34 cellular contexts compared by ENCODE assay signal in genomic region chr11:118111019-118111743, GRCh38. TPM values are rescaled to one million over a fixed set of nuclear protein-coding genes. Genes with fewer than 3 reads are reported as not detected.
DNase-seq lines count a peak whose midpoint lies in the region; ATAC-seq, FAIRE-seq and TF ChIP-seq lines count a peak whose summit lies in the region.
"Had no signal": no experiment of that assay in that cellular context is flagged by ENCODE, and none has a peak within 500 bp of the region (broad histone marks: within the 10 kb centered on the region; RNA-seq: fewer than 3 reads in every experiment).

No MANE protein-coding gene starts in this region.

- no peak overlapping the region for H2AFZ ChIP-seq in K562 (ENCODE audit: low read depth, low read length)

- no peaks in the 10 kb centered on the region for H3K9me3 ChIP-seq in K562 (replicated peaks; ENCODE audit: control insufficient read depth, insufficient read depth, low read depth, low read length)
- no peaks in the 10 kb centered on the region for H3K9me3 ChIP-seq in lung (ENCODE audit: control insufficient read depth in 2 of 2, insufficient read depth in 1 of 2, low read length in 1 of 2)
- H3K9me3 ChIP-seq in small intestine (ENCODE audit: control insufficient read depth, low read depth): no peaks in the 10 kb centered on the region
- H3K9me3 ChIP-seq: BLaER1, left ventricle myocardium inferior, stomach had no signal

- H3K4me1 ChIP-seq in K562 (replicated peaks in 1 of 2; ENCODE audit: control insufficient read depth in 2 of 2, insufficient read depth in 2 of 2, low read length in 2 of 2): peaks cover 3 to 9% of the 10 kb centered on the region in 2 experiments; a peak in 3 of 5 replicates
- no peaks in the 10 kb centered on the region for H3K4me1 ChIP-seq in lung (ENCODE audit: control insufficient read depth in 2 of 2, insufficient read depth in 2 of 2, low read length in 2 of 2)
- H3K4me1 ChIP-seq in small intestine (ENCODE audit: control insufficient read depth in 2 of 2, insufficient read depth in 1 of 2, low read depth in 1 of 2, low read length in 1 of 2): peaks cover 0 to 3% of the 10 kb centered on the region in 2 donors
- H3K4me1 ChIP-seq: BLaER1, stomach had no signal

- H3K79me2 ChIP-seq in K562 (ENCODE audit: control insufficient read depth, insufficient read depth, low read length): no peaks in the 10 kb centered on the region

- no peak for TF ChIP-seq RAD21 in K562 (CRISPR knock-in tag; conservative IDR thresholded peaks at IDR 0.05 in 1 of 2, IDR thresholded peaks at IDR 0.05 in 1 of 2)

- peak; percentile 17 for DNase-seq in NCI-H69 (lab: John Stamatoyannopoulos, UW)
- DNase-seq in K562 (ENCODE audit: extremely low read depth in 1 of 4, low spot score in 3 of 4): peak in 1 of 4 experiments; percentile 20
- no peak for DNase-seq in lung (ENCODE audit: low spot score)
- peak; percentile 72 for DNase-seq in small intestine
- no peak for DNase-seq in stimulated activated CD4-positive, alpha-beta T cell treated with anti-CD3 and anti-CD28 coated beads, Interleukin-4, amount 100 ng/mL, for 4 hours
- DNase-seq: activated CD4-positive, alpha-beta T cell treated with anti-CD3 and anti-CD28 coated beads for 36 hours; activated CD8-positive, alpha-beta T cell treated with anti-CD3 and anti-CD28 coated beads for 36 hours; amygdala; brain microvascular endothelial cell; effector CD8-positive, alpha-beta T cell; H7; left ventricle myocardium inferior; NCI-H1417; NCI-H2081; NCI-H2227 treated with DMSO at 0.1 percent for 48 hours; NCI-H526 treated with DMSO at 0.1 percent for 48 hours; SHP77; stomach had no signal

- no peaks in the 10 kb centered on the region; the same call in 1 of the 2 replicates for H4K20me1 ChIP-seq in K562 (replicated peaks; ENCODE audit: control insufficient read depth, insufficient read depth, low read length)
- H4K20me1 ChIP-seq: BLaER1 had no signal

- in situ Hi-C loops in K562 (cut with MboI): no loop called here

- H3K27me3 ChIP-seq in K562 (ENCODE audit: control insufficient read depth in 2 of 2, insufficient read depth in 2 of 2, low read length in 2 of 2) (no peaks in the 10 kb centered on the region), lung (ENCODE audit: control insufficient read depth, insufficient read depth) (no peaks in the 10 kb centered on the region), small intestine (ENCODE audit: control insufficient read depth in 2 of 2, insufficient read depth in 2 of 2, low read length in 2 of 2) (no peaks in the 10 kb centered on the region)
- H3K27me3 ChIP-seq: BLaER1, brain microvascular endothelial cell had no signal

- no peaks in the 10 kb centered on the region for H3K9me1 ChIP-seq in K562 (ENCODE audit: control insufficient read depth, insufficient read depth, low read length)

- no TSS peak for BruUV-seq in K562 (replicated peaks; lab: Mats Ljungman, UMichigan)

- CTCF ChIA-PET in K562 (lab: Yijun Ruan, JAX; ENCODE audit: low intra/inter-chr PET ratio): no interaction called here

- no peak overlapping the region for H3K4me2 ChIP-seq in K562 (ENCODE audit: insufficient read depth, low read length)
- H3K4me2 ChIP-seq: BLaER1, KMS-11 had no signal

- intact Hi-C loops in K562 (cut with micrococcal nuclease): no loop called here

- H3K36me3 ChIP-seq in K562 (ENCODE audit: control insufficient read depth, insufficient read depth, low read length): no peaks in the 10 kb centered on the region
- no peaks in the 10 kb centered on the region for H3K36me3 ChIP-seq in lung (ENCODE audit: control insufficient read depth in 2 of 2, insufficient read depth in 2 of 2, low read length in 2 of 2)
- H3K36me3 ChIP-seq in small intestine (ENCODE audit: control insufficient read depth in 2 of 2, insufficient read depth in 2 of 2, low read length in 2 of 2): peaks cover 3 to 7% of the 10 kb centered on the region in 2 donors
- H3K36me3 ChIP-seq: BLaER1, brain microvascular endothelial cell, left ventricle myocardium inferior had no signal

- H3K4me3 ChIP-seq in K562: no peak overlapping the region
- H3K4me3 ChIP-seq in lung: no peak overlapping the region
- no peak overlapping the region for H3K4me3 ChIP-seq in small intestine (ENCODE audit: low read depth in 1 of 2, low read length in 2 of 2)
- H3K4me3 ChIP-seq: BLaER1, left ventricle myocardium inferior, stomach had no signal

- WGBS in K562 (ENCODE audit: insufficient coverage, low coverage, missing lambda C conversion rate): 30% methylated on average over 8 of the region's 8 CpGs
- WGBS in lung, 2 donors: 66 to 76% methylated on average over 8 of the region's 8 CpGs
- 34 to 56% (median 44%) methylated on average over 8 of the region's 8 CpGs for WGBS in small intestine, 3 donors

- peak overlapping the region in 1 of 2 experiments; percentile 23; a peak in 1 of 4 replicates for H3K9ac ChIP-seq in K562 (ENCODE audit: insufficient read depth in 1 of 2, low read depth in 2 of 2, low read length in 2 of 2)
- H3K9ac ChIP-seq: BLaER1, KMS-11 had no signal

- no peak for TF ChIP-seq CTCF in K562 (IDR thresholded peaks at IDR 0.05 in 2 of 3, conservative IDR thresholded peaks at IDR 0.05 in 1 of 3; ENCODE audit: insufficient read depth in 2 of 3, low read depth in 1 of 3, low read length in 3 of 3)
- TF ChIP-seq CTCF in lung (IDR thresholded peaks at IDR 0.05; ENCODE audit: control extremely low read depth, extremely low read depth): no peak

- FAIRE-seq in K562 (lab: Jason Lieb, UNC) (peak; percentile 57), small intestine (lab: Jason Lieb, UNC) (no peak)
- FAIRE-seq: colon had no signal

- POLR2A ChIA-PET in K562 (lab: Yijun Ruan, JAX): interaction anchor here (0.7 to 1.2 kb wide), 3 partner anchors 7 to 53 kb away, joined by 3 to 4 read pairs (median 3); no protein-coding TSS in a partner anchor

- H3K27ac ChIP-seq in K562 (ENCODE audit: extremely low read depth, low read depth, low read length) (no peak overlapping the region), lung (ENCODE audit: low read depth in 1 of 2, low read length in 1 of 2) (no peak overlapping the region), small intestine (ENCODE audit: low read depth in 1 of 2, low read length in 1 of 2) (no peak overlapping the region)
- H3K27ac ChIP-seq: BLaER1, brain microvascular endothelial cell, epithelial cell of prostate, HL-60, KMS-11, left ventricle myocardium inferior, stomach had no signal

- ATAC-seq in K562 (peak; percentile 73), lung (ENCODE audit: insufficient read depth, low FRiP score) (peak; percentile 15), HG03378 (IDR thresholded peaks at IDR 0.05; ENCODE audit: unreplicated experiment) (no peak), HG03175 (IDR thresholded peaks at IDR 0.05; ENCODE audit: unreplicated experiment) (no peak)
- ATAC-seq: activated CD4-positive, alpha-beta T cell treated with anti-CD3 and anti-CD28 coated beads for 36 hours; activated CD8-positive, alpha-beta T cell treated with anti-CD3 and anti-CD28 coated beads for 36 hours; activated naive CD4-positive, alpha-beta T cell treated with anti-CD3 and anti-CD28 coated beads, Interleukin-2, amount 50 U/mL, for 72 hours; activated T-helper 17 cell treated with anti-CD3 and anti-CD28 coated beads, Interleukin-2, amount 50 U/mL, for 72 hours; natural killer cell treated with Interleukin-12 subunit alpha and Interleukin-12 subunit beta and Interleukin-15 and Interleukin-18, amount 100 ng/mL, for 72 hours; Panc1 had no signal

- TF ChIP-seq EP300 in K562 (IDR thresholded peaks at IDR 0.05; ENCODE audit: low read length): no peak

- TF ChIP-seq POLR2A in K562 (conservative IDR thresholded peaks at IDR 0.05): no peak

RNA-seq across cellular contexts. Expression of gene SMIM35, which starts 24.4 kb away (rescaled TPM):
- not detected in 2 replicates for total RNA-seq in K562 (2011; cell fraction: chromatin; rRNA removed; ENCODE audit: low replicate concordance)
- total RNA-seq in K562 (2011; cell fraction: nucleolus; rRNA removed): 0.13 and 0.17 TPM in 2 replicates
- 0.31 TPM in 1 of 2 replicates, not detected in the other for total RNA-seq in K562 (2011; cell fraction: nucleoplasm; rRNA removed)
- total RNA-seq in K562 (2014; rRNA removed) (not detected in 2 replicates), K562 (2014; rRNA removed; fragmentation: Illumina TruSeq; extraction: Trizol) (not detected in 2 replicates), K562 (2015; rRNA removed; fragmentation: Illumina TruSeq; extraction: Trizol) (not detected in 2 replicates), K562 (2021) (not detected in 2 replicates), lung (under 1 TPM; 0.06 to 0.17 TPM)
- polyA plus RNA-seq in K562 (2011; rRNA removed) (0.03 TPM in 1 of 2 replicates, not detected in the other), K562 (2014; fragmentation: Illumina TruSeq; extraction: Trizol) (not detected in 2 replicates), K562 (2014; fragmentation: Nextera tagmentation; extraction: Ambion mirVana) (under 1 TPM in 1 of 2 experiments, not detected in 1; 0.03 TPM), K562 (2014; rRNA removed) (not detected in 2 replicates), lung (under 1 TPM; 0.06 to 0.15 TPM), small intestine (under 1 TPM in 1 of 3 donors, not detected in 2; 0.03 TPM)
- 0.01 and 0.03 TPM in 2 replicates for polyA plus RNA-seq in K562 (2011; cell fraction: cytosol; rRNA removed)
- 0.03 and 0.06 TPM in 2 replicates for polyA plus RNA-seq in K562 (2011; cell fraction: nucleus; rRNA removed)
- polyA plus RNA-seq in K562 (2012): 0.10 TPM in 1 of 2 replicates, not detected in the other
- polyA minus RNA-seq in K562 (2011; rRNA and poly(A)+ RNA removed): not detected in 2 replicates
- 0.36 TPM in 1 of 2 replicates, not detected in the other for polyA minus RNA-seq in K562 (2011; cell fraction: cytosol; rRNA and poly(A)+ RNA removed)
- polyA minus RNA-seq in K562 (2011; cell fraction: nucleus; rRNA and poly(A)+ RNA removed): 0.11 and 0.13 TPM in 2 replicates
- total RNA-seq: activated naive CD4-positive, alpha-beta T cell treated with anti-CD3 and anti-CD28 coated beads, Interleukin-2, amount 50 U/mL, for 72 hours; activated T-helper 17 cell treated with anti-CD3 and anti-CD28 coated beads, Interleukin-2, amount 50 U/mL, for 72 hours; G401; H7; left ventricle myocardium inferior; mesothelial cell of epicardium; natural killer cell treated with Interleukin-12 subunit alpha and Interleukin-12 subunit beta and Interleukin-15 and Interleukin-18, amount 100 ng/mL, for 72 hours; osteocyte; skeletal muscle tissue; stomach had no signal

RNA-seq across cellular contexts. Expression of gene TMPRSS4, which starts 34.3 kb away (rescaled TPM):
- 35.2 and 37.9 TPM in 2 replicates for total RNA-seq in K562 (2011; cell fraction: chromatin; rRNA removed; ENCODE audit: low replicate concordance)
- 17.8 and 21.7 TPM in 2 replicates for total RNA-seq in K562 (2011; cell fraction: nucleolus; rRNA removed)
- total RNA-seq in K562 (2011; cell fraction: nucleoplasm; rRNA removed): 26.9 and 32.4 TPM in 2 replicates
- total RNA-seq in K562 (2014; rRNA removed) (4.1 and 5.8 TPM in 2 replicates), K562 (2014; rRNA removed; fragmentation: Illumina TruSeq; extraction: Trizol) (4.0 and 6.3 TPM in 2 replicates), K562 (2015; rRNA removed; fragmentation: Illumina TruSeq; extraction: Trizol) (5.0 and 6.1 TPM in 2 replicates), K562 (2021) (6.6 and 7.4 TPM in 2 replicates), lung (10 to 100 TPM in 1 of 2 donors, 1 to 10 TPM in 1; 4.8 to 10.1 TPM)
- polyA plus RNA-seq in K562 (2011; rRNA removed) (4.0 and 10.0 TPM in 2 replicates), K562 (2014; fragmentation: Illumina TruSeq; extraction: Trizol) (6.4 and 7.5 TPM in 2 replicates), K562 (2014; fragmentation: Nextera tagmentation; extraction: Ambion mirVana) (1 to 10 TPM; 4.4 to 5.6 TPM), K562 (2014; rRNA removed) (6.2 and 11.5 TPM in 2 replicates), lung (1 to 10 TPM; 8.7 to 8.8 TPM), small intestine (10 to 100 TPM; 20.0 to 59.4 (median 29.3) TPM)
- polyA plus RNA-seq in K562 (2011; cell fraction: cytosol; rRNA removed): 2.2 and 9.8 TPM in 2 replicates
- 5.6 and 26.1 TPM in 2 replicates for polyA plus RNA-seq in K562 (2011; cell fraction: nucleus; rRNA removed)
- polyA plus RNA-seq in K562 (2012): 6.6 and 19.9 TPM in 2 replicates
- 3.2 and 7.7 TPM in 2 replicates for polyA minus RNA-seq in K562 (2011; rRNA and poly(A)+ RNA removed)
- polyA minus RNA-seq in K562 (2011; cell fraction: cytosol; rRNA and poly(A)+ RNA removed): 6.5 TPM in 1 of 2 replicates, not detected in the other
- polyA minus RNA-seq in K562 (2011; cell fraction: nucleus; rRNA and poly(A)+ RNA removed): 2.0 and 7.1 TPM in 2 replicates
- total RNA-seq: activated CD4-positive, alpha-beta T cell treated with anti-CD3 and anti-CD28 coated beads for 36 hours; activated CD8-positive, alpha-beta T cell treated with anti-CD3 and anti-CD28 coated beads for 36 hours; activated naive CD4-positive, alpha-beta T cell treated with anti-CD3 and anti-CD28 coated beads, Interleukin-2, amount 50 U/mL, for 72 hours; G401; osteocyte; skeletal muscle tissue; T-helper 2 cell treated with Interferon-gamma antibody and Interleukin-4, amounts not matched to agents 100 ng/mL and 5 ng/mL, for 36 hours had no signal

RNA-seq across cellular contexts. Expression of gene SCN4B, which starts 41.4 kb away (rescaled TPM):
- total RNA-seq in K562 (2011; cell fraction: chromatin; rRNA removed; ENCODE audit: low replicate concordance): not detected in 2 replicates
- not detected in 2 replicates for total RNA-seq in K562 (2011; cell fraction: nucleolus; rRNA removed)
- total RNA-seq in K562 (2011; cell fraction: nucleoplasm; rRNA removed): not detected in 2 replicates
- total RNA-seq in K562 (2014; rRNA removed): not detected in 2 replicates
- not detected in 2 replicates for total RNA-seq in K562 (2014; rRNA removed; fragmentation: Illumina TruSeq; extraction: Trizol)
- not detected in 2 replicates for total RNA-seq in K562 (2015; rRNA removed; fragmentation: Illumina TruSeq; extraction: Trizol)
- not detected in 2 replicates for total RNA-seq in K562 (2021)
- polyA plus RNA-seq in K562 (2011; rRNA removed): 0.03 and 0.04 TPM in 2 replicates
- 0.01 TPM in 1 of 2 replicates, not detected in the other for polyA plus RNA-seq in K562 (2011; cell fraction: cytosol; rRNA removed)
- 0.07 TPM in 1 of 2 replicates, not detected in the other for polyA plus RNA-seq in K562 (2011; cell fraction: nucleus; rRNA removed)
- 0.07 TPM in 1 of 2 replicates, not detected in the other for polyA plus RNA-seq in K562 (2012)
- not detected in 2 replicates for polyA plus RNA-seq in K562 (2014; fragmentation: Illumina TruSeq; extraction: Trizol)
- not detected for polyA plus RNA-seq in K562 (2014; fragmentation: Nextera tagmentation; extraction: Ambion mirVana)
- not detected in 2 replicates for polyA plus RNA-seq in K562 (2014; rRNA removed)
- not detected in 2 replicates for polyA minus RNA-seq in K562 (2011; rRNA and poly(A)+ RNA removed)
- not detected in 2 replicates for polyA minus RNA-seq in K562 (2011; cell fraction: cytosol; rRNA and poly(A)+ RNA removed)
- polyA minus RNA-seq in K562 (2011; cell fraction: nucleus; rRNA and poly(A)+ RNA removed): not detected in 2 replicates
- 1 to 10 TPM; 3.1 to 5.2 TPM for total RNA-seq in lung
- 1 to 10 TPM in 1 of 2 donors, under 1 TPM in 1; 0.95 to 1.5 TPM for polyA plus RNA-seq in lung
- polyA plus RNA-seq in small intestine: 1 to 10 TPM in 2 of 3 donors, under 1 TPM in 1; 0.45 to 3.2 (median 1.1) TPM
- total RNA-seq: G401; natural killer cell treated with Interleukin-12 subunit alpha and Interleukin-12 subunit beta and Interleukin-15 and Interleukin-18, amount 100 ng/mL, for 72 hours had no signal

Comparison
In these comparisons a context has a peak if more than half of its experiments do, and no peak if none do; other contexts are left out.
1. DNase-seq: peak in NCI-H69 (single experiment) and small intestine (single experiment); none in lung (single experiment) and stimulated activated CD4-positive, alpha-beta T cell treated with anti-CD3 and anti-CD28 coated beads, Interleukin-4, amount 100 ng/mL, for 4 hours (0 of 2).
2. ATAC-seq: peak in K562 (single experiment) and lung (single experiment); none in HG03378 (single experiment) and HG03175 (single experiment).